ENCODE assay signal across 9 cellular contexts in the genomic region with DNA sequence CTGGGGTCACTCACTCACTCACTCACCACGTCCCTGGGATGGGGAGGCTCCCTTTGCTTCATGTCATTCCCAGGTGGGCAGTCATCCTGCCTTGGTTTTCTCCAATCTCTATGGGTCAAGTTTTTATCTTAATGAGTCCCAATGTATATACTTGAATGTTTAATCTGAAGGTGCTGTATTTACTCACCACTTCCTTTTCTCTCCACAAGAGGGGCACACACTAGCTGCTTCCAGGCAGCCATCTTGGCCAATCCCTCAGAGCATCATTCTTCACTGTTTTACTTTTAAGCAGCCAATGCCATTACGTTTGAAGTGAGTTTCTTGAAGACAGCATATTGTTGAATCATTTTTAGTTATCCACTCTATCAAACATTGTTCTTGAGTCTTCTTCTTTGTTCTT.
DNase-seq lines count a peak whose midpoint lies in the region; ATAC-seq, FAIRE-seq and TF ChIP-seq lines count a peak whose summit lies in the region.
"Had no signal": no experiment of that assay in that cellular context is flagged by ENCODE, and none has a peak within 500 bp of the region (broad histone marks: within the 10 kb centered on the region; RNA-seq: fewer than 3 reads in every experiment).

No MANE protein-coding gene starts in this region.

- no peak overlapping the region for H3K18ac ChIP-seq in H9 (ENCODE audit: insufficient read length, low read depth, low read length)

- no peaks in the 10 kb centered on the region for H3K79me1 ChIP-seq in H9 (ENCODE audit: insufficient read depth, low read depth, low read length, poor library complexity, severe bottlenecking)

- no peak overlapping the region for H3K14ac ChIP-seq in H9 (ENCODE audit: insufficient read depth, low read length)

- FAIRE-seq in frontal cortex (lab: Jason Lieb, UNC): no peak

- TF ChIP-seq CTCF in GM12865 (IDR thresholded peaks at IDR 0.05; ENCODE audit: insufficient read depth, low read depth, low read length, missing control alignments) (peak; percentile 35), H9 (conservative IDR thresholded peaks at IDR 0.05) (peak; percentile 58; the same call in 2 of the 3 replicates), OCI-LY7 (conservative IDR thresholded peaks at IDR 0.05; ENCODE audit: low read length) (peak; percentile 58; the same call in 1 of the 2 replicates)

- H2AFZ ChIP-seq in H9 (ENCODE audit: low read length) (no peak overlapping the region), OCI-LY7 (ENCODE audit: low read length) (no peak overlapping the region)

- H3K79me2 ChIP-seq in H9 (ENCODE audit: insufficient read depth, low read length) (no peaks in the 10 kb centered on the region), OCI-LY7 (ENCODE audit: insufficient read depth, low read depth, low read length) (no peaks in the 10 kb centered on the region)

- no peak overlapping the region for H3T11ph ChIP-seq in H9 (ENCODE audit: low read length)

- BruUV-seq in OCI-LY7 (replicated peaks; lab: Mats Ljungman, UMichigan): no TSS peak

- no peak overlapping the region for H3K4ac ChIP-seq in H9 (ENCODE audit: low read depth, low read length)

- CTCF ChIA-PET in OCI-LY7 (lab: Charles Lee; ENCODE audit: unreplicated experiment): no interaction called here

- no peaks in the 10 kb centered on the region for H3K27me3 ChIP-seq in H9 (ENCODE audit: insufficient read depth, low read length)

- intact Hi-C loops in OCI-LY7 (cut with micrococcal nuclease; ENCODE audit: unreplicated experiment): no loop called here

- H3K4me3 Mint-ChIP-seq in H9 (no peak overlapping the region), memory B cell (no peak overlapping the region)

- H3K27ac ChIP-seq in H9 (ENCODE audit: insufficient read length, low read depth, low read length) (no peak overlapping the region), OCI-LY7 (ENCODE audit: low read depth, low read length, poor library complexity, severe bottlenecking) (no peak overlapping the region)
- H3K27ac ChIP-seq: RWPE1 had no signal

- no peak overlapping the region for H4K5ac ChIP-seq in H9 (ENCODE audit: insufficient read length, low read depth, low read length)

- DNase-seq in GM12865 (ENCODE audit: low read depth): peak; percentile 9
- no peak for DNase-seq in H9
- peak; percentile 4 for DNase-seq in OCI-LY7 (ENCODE audit: low spot score)
- no peak for DNase-seq in memory B cell (ENCODE audit: low spot score in 2 of 2)
- DNase-seq in NCI-H510A (lab: John Stamatoyannopoulos, UW): no peak
- DNase-seq in frontal cortex (ENCODE audit: low spot score in 2 of 2): no peak
- DNase-seq in activated CD4-positive, alpha-beta T cell treated with anti-CD3 and anti-CD28 coated beads, Interleukin-2, amount 50 U/mL, for 1 hour: no peak

- no peak overlapping the region for H2BK20ac ChIP-seq in H9 (ENCODE audit: low read depth, low read length, poor library complexity, severe bottlenecking)

- no peak overlapping the region for H3K9ac ChIP-seq in H9 (ENCODE audit: extremely low read depth, insufficient read length, low read length)

- H3K23me2 ChIP-seq in H9 (ENCODE audit: insufficient read length, low read depth, low read length, poor library complexity, severe bottlenecking): no peaks in the 10 kb centered on the region

- no peaks in the 10 kb centered on the region for H3K36me3 ChIP-seq in OCI-LY7 (ENCODE audit: insufficient read depth, low read length)

- no peak overlapping the region for H3K56ac ChIP-seq in H9 (ENCODE audit: insufficient read length, low read depth, low read length)

- H3K27ac Mint-ChIP-seq in H9 (no peak overlapping the region; a peak in 1 of 7 replicates), memory B cell (no peak overlapping the region)

- H3K9me3 Mint-ChIP-seq in H9 (no peaks in the 10 kb centered on the region), memory B cell (peaks cover 3% of the 10 kb centered on the region)

- H3K9me2 ChIP-seq in OCI-LY7 (ENCODE audit: insufficient read depth, low read length): no peaks in the 10 kb centered on the region

- H2BK12ac ChIP-seq in H9 (ENCODE audit: insufficient read length, low read depth, low read length): no peak overlapping the region

- no peak overlapping the region for H2BK5ac ChIP-seq in H9 (ENCODE audit: insufficient read length, low read length)

- H3K4me1 ChIP-seq in H9 (ENCODE audit: insufficient read depth, low read length): no peaks in the 10 kb centered on the region
- H3K4me1 ChIP-seq in OCI-LY7 (ENCODE audit: insufficient read depth, low read length, poor library complexity, severe bottlenecking): no peaks in the 10 kb centered on the region

- WGBS in H9 (ENCODE audit: extremely low coverage, insufficient read length, low lambda C conversion rate): no CpG with 5 or more reads among the region's 2 CpGs

- H4K91ac ChIP-seq in H9 (ENCODE audit: insufficient read length, low read depth, low read length): no peak overlapping the region

- peak; percentile 34 for ATAC-seq in memory B cell (ENCODE audit: low read depth)
- no peak for ATAC-seq in HG02610 (IDR thresholded peaks at IDR 0.05; ENCODE audit: unreplicated experiment)

- H3K9me3 ChIP-seq in H9 (ENCODE audit: control insufficient read depth, low read depth, low read length) (no peaks in the 10 kb centered on the region), OCI-LY7 (ENCODE audit: low read length) (no peaks in the 10 kb centered on the region)

- H3K4me3 ChIP-seq in GM12865 (ENCODE audit: low read depth, low read length) (no peak overlapping the region), OCI-LY7 (ENCODE audit: low read depth, low read length, poor library complexity, severe bottlenecking) (no peak overlapping the region)

- H4K8ac ChIP-seq in H9 (replicated peaks; ENCODE audit: insufficient read length, low read depth, low read length): no peak overlapping the region

- no peak overlapping the region for H2BK120ac ChIP-seq in H9 (ENCODE audit: low read depth, low read length, poor library complexity, severe bottlenecking)

- H3K4me1 Mint-ChIP-seq in H9: peaks cover 4% of the 10 kb centered on the region in 2 experiments
- H3K4me1 Mint-ChIP-seq in memory B cell: peaks cover 2% of the 10 kb centered on the region

- no peak overlapping the region for H3K4me2 ChIP-seq in H9 (ENCODE audit: insufficient read depth, insufficient read length, low read length)
- no peak overlapping the region for H3K4me2 ChIP-seq in OCI-LY7 (ENCODE audit: low read length)

- no peaks in the 10 kb centered on the region for H3K36me3 Mint-ChIP-seq in H9 (ENCODE audit: insufficient read depth in 1 of 3, low read depth in 3 of 3)
- no peaks in the 10 kb centered on the region for H3K36me3 Mint-ChIP-seq in memory B cell

- POLR2A ChIA-PET in OCI-LY7 (lab: Charles Lee): no interaction called here

- no peak overlapping the region for H3K23ac ChIP-seq in H9 (ENCODE audit: insufficient read length, low read depth, low read length)

- H2BK15ac ChIP-seq in H9 (ENCODE audit: low read depth, low read length): no peak overlapping the region

- H4K20me1 ChIP-seq in H9 (ENCODE audit: control insufficient read depth, insufficient read depth, insufficient read length): no peaks in the 10 kb centered on the region
- no peaks in the 10 kb centered on the region for H4K20me1 ChIP-seq in OCI-LY7 (ENCODE audit: insufficient read depth, low read length)

- H3K27me3 Mint-ChIP-seq in H9 (ENCODE audit: low read depth) (no peaks in the 10 kb centered on the region), memory B cell (peaks cover 3% of the 10 kb centered on the region)

- no peak overlapping the region for H2AK5ac ChIP-seq in H9 (ENCODE audit: insufficient read length, low read length)

Comparison
In these comparisons a context has a peak if more than half of its experiments do, and no peak if none do; other contexts are left out.
1. DNase-seq: peak in GM12865 (single experiment) and OCI-LY7 (single experiment); none in H9 (single experiment), memory B cell (0 of 2), NCI-H510A (single experiment), frontal cortex (0 of 2) and activated CD4-positive, alpha-beta T cell treated with anti-CD3 and anti-CD28 coated beads, Interleukin-2, amount 50 U/mL, for 1 hour (single experiment).
2. Peak in every context shown above with its lines, with median percentiles within 50 percentile points of each other: CTCF ChIP-seq.